Comparison of ENCODE assay signal across 9 cellular contexts in genomic region chr7:120951309-120951706, GRCh38. TPM values are rescaled to one million over a fixed set of nuclear protein-coding genes. Genes with fewer than 3 reads are reported as not detected.
A peak's percentile ranks its signal among the peaks of the same experiment; 100 is the strongest.
DNase-seq lines count a peak whose midpoint lies in the region; ATAC-seq and TF ChIP-seq lines count a peak whose summit lies in the region.
"Had no signal": no experiment of that assay in that cellular context is flagged by ENCODE, and none has a peak within 500 bp of the region (broad histone marks: within the 10 kb centered on the region; RNA-seq: fewer than 3 reads in every experiment).

No MANE protein-coding gene starts in this region.

- ATAC-seq in T-cell (replicated peaks in 1 of 4) = no peak

- H3K9me3 Mint-ChIP-seq in T-cell = no peaks in the 10 kb centered on the region

- CTCF ChIA-PET in T-cell (lab: Charles Lee) = interaction anchor here in 1 of 2 donors (1.2 to 1.5 kb wide), 2 partner anchors 36 to 157 kb away, joined by 3 to 4 read pairs; no protein-coding TSS in a partner anchor

- peak overlapping the region; percentile 58 for H3K9ac ChIP-seq in rectal smooth muscle tissue (ENCODE audit: low read length)

- H3K36me3 ChIP-seq in rectal smooth muscle tissue (ENCODE audit: control insufficient read depth, insufficient read depth, low read length) = peaks cover 5% of the 10 kb centered on the region

- peaks cover 8 to 12% of the 10 kb centered on the region in 2 donors for H3K27me3 Mint-ChIP-seq in T-cell

- H3K36me3 Mint-ChIP-seq in T-cell = peaks cover 19% of the 10 kb centered on the region

- peak overlapping the region; percentile 99 for H3K27ac ChIP-seq in rectal smooth muscle tissue (ENCODE audit: low read depth, low read length)

- TF ChIP-seq CTCF in fibroblast of pulmonary artery (IDR thresholded peaks at IDR 0.05; ENCODE audit: low read length, missing control alignments) (no peak), GM20000 (IDR thresholded peaks at IDR 0.05; ENCODE audit: extremely low read depth, missing control alignments) (no peak)

- peak overlapping the region; percentile 94 to 96 (median 95) for H3K4me3 Mint-ChIP-seq in T-cell

- peaks cover 22 to 37% (median 33%) of the 10 kb centered on the region in 3 donors for H3K4me1 Mint-ChIP-seq in T-cell

- peaks cover 4% of the 10 kb centered on the region for H3K4me1 ChIP-seq in rectal smooth muscle tissue (ENCODE audit: control insufficient read depth, insufficient read depth, low read length)

- peak overlapping the region; percentile 97 to 98 for H3K27ac Mint-ChIP-seq in T-cell

- no peak for DNase-seq in T-cell
- DNase-seq in fibroblast of pulmonary artery (ENCODE audit: low read depth) = no peak
- DNase-seq in GM19240 (ENCODE audit: insufficient read length, low spot score) = no peak
- no peak for DNase-seq in KG1 (lab: John Stamatoyannopoulos, UW)
- no peak for DNase-seq in putamen (ENCODE audit: low spot score)
- no peak for DNase-seq in GM20000 (ENCODE audit: low spot score)

- H3K4me3 ChIP-seq in GM08714 (ENCODE audit: low read length) (peak overlapping the region; percentile 99), fibroblast of pulmonary artery (replicated peaks; ENCODE audit: low read depth, low read length) (peak overlapping the region; percentile 86), rectal smooth muscle tissue (ENCODE audit: low read length) (peak overlapping the region; percentile 74)

- H3K27me3 ChIP-seq in rectal smooth muscle tissue (ENCODE audit: control insufficient read depth, insufficient read depth, low read length) = no peaks in the 10 kb centered on the region

- POLR2A ChIA-PET in T-cell (lab: Charles Lee) = interaction anchor here in 1 of 2 donors (0.6 to 0.8 kb wide), 3 partner anchors 8 to 24 kb away, joined by 3 to 5 read pairs (median 5); no protein-coding TSS in a partner anchor

RNA-seq across cellular contexts. Expression of gene ING3, which starts 0.7 kb away (rescaled TPM):
- 10 to 100 TPM; 20.6 to 32.3 (median 25.6) TPM for total RNA-seq in T-cell

RNA-seq across cellular contexts. Expression of gene CPED1, which starts 37.2 kb away (rescaled TPM):
- total RNA-seq in T-cell = 1 to 10 TPM in 1 of 5 donors, under 1 TPM in 2, not detected in 2; 0.73 to 1.4 (median 0.96) TPM
- total RNA-seq: T-helper 1 cell treated with Interleukin-12 subunit alpha and Interleukin-12 subunit beta and Interleukin-4 antibody, amounts not matched to agents 30 ng/mL and 1 ng/mL, for 36 hours had no signal
